In genomic region chr17:63928172-63928666, GRCh38 we compare ENCODE assay signal across 16 cellular contexts. TPM values are rescaled to one million over a fixed set of nuclear protein-coding genes. Genes with fewer than 3 reads are reported as not detected.
A peak's percentile ranks its signal among the peaks of the same experiment; 100 is the strongest.
DNase-seq lines count a peak whose midpoint lies in the region; ATAC-seq, FAIRE-seq and TF ChIP-seq lines count a peak whose summit lies in the region.
"Had no signal": no experiment of that assay in that cellular context is flagged by ENCODE, and none has a peak within 500 bp of the region (broad histone marks: within the 10 kb centered on the region; RNA-seq: fewer than 3 reads in every experiment).

No MANE protein-coding gene starts in this region.

- in situ Hi-C loops in G401 (cut with HindIII; ENCODE audit: low sequenced_read_pairs) = no loop called here

- no peak overlapping the region for H2AFZ ChIP-seq in OCI-LY7 (ENCODE audit: low read length)
- H2AFZ ChIP-seq: GM23248 had no signal

- H3K27me3 ChIP-seq in BLaER1 (no peaks in the 10 kb centered on the region), upper lobe of right lung (no peaks in the 10 kb centered on the region), ovary (no peaks in the 10 kb centered on the region)
- H3K27me3 ChIP-seq: MG63 had no signal

- H3K4me3 Mint-ChIP-seq in memory B cell = peak overlapping the region; percentile 100

- no peak for TF ChIP-seq CTCF in OCI-LY7 (conservative IDR thresholded peaks at IDR 0.05; ENCODE audit: low read length)
- TF ChIP-seq CTCF in upper lobe of right lung (IDR thresholded peaks at IDR 0.05) = no peak
- TF ChIP-seq CTCF in ovary (IDR thresholded peaks at IDR 0.05) = no peak

- peak overlapping the region; percentile 90 for H3K4me3 ChIP-seq in BLaER1
- peak overlapping the region; percentile 98 for H3K4me3 ChIP-seq in OCI-LY7 (ENCODE audit: low read depth, low read length, poor library complexity, severe bottlenecking)
- H3K4me3 ChIP-seq in upper lobe of right lung = no peak overlapping the region
- H3K4me3 ChIP-seq in ovary = no peak overlapping the region
- H3K4me3 ChIP-seq: GM23248, MG63 had no signal

- peak overlapping the region; percentile 41 for H3K27ac Mint-ChIP-seq in memory B cell
- H3K27ac Mint-ChIP-seq: CD4-positive, CD25-positive, alpha-beta regulatory T cell had no signal

- DNase-seq in GM12891 (ENCODE audit: insufficient read length, low spot score) (no peak), OCI-LY7 (ENCODE audit: low spot score) (peak; percentile 65), memory B cell (ENCODE audit: low spot score in 2 of 2) (no peak), upper lobe of right lung (no peak), G401 (ENCODE audit: low spot score) (no peak), ovary (no peak)
- DNase-seq: CD4-positive, CD25-positive, alpha-beta regulatory T cell; DMS53; GM23248; MG63; NCI-H1092; NCI-H510A treated with DMSO at 0.1 percent for 48 hours; SIG-M5 had no signal

- H3K4me1 ChIP-seq in BLaER1 (peaks cover 88% of the 10 kb centered on the region), OCI-LY7 (ENCODE audit: insufficient read depth, low read length, poor library complexity, severe bottlenecking) (peaks cover 75% of the 10 kb centered on the region), upper lobe of right lung (peaks cover 5% of the 10 kb centered on the region), ovary (ENCODE audit: insufficient read depth) (no peaks in the 10 kb centered on the region)

- H3K36me3 ChIP-seq in BLaER1 (peaks cover 30% of the 10 kb centered on the region), OCI-LY7 (ENCODE audit: insufficient read depth, low read length) (peaks cover 56% of the 10 kb centered on the region), upper lobe of right lung (no peaks in the 10 kb centered on the region), ovary (no peaks in the 10 kb centered on the region)
- H3K36me3 ChIP-seq: MG63 had no signal

- CTCF ChIA-PET in OCI-LY7 (lab: Charles Lee; ENCODE audit: unreplicated experiment) = interaction anchor here (0.6 to 1.9 kb wide), 5 partner anchors 9 to 515 kb away, joined by 3 to 8 read pairs (median 5); partner anchors contain the start of gene ICAM2

- peaks cover 39% of the 10 kb centered on the region for H4K20me1 ChIP-seq in BLaER1
- H4K20me1 ChIP-seq in OCI-LY7 (ENCODE audit: insufficient read depth, low read length) = peaks cover 17% of the 10 kb centered on the region

- no peaks in the 10 kb centered on the region for H3K9me3 Mint-ChIP-seq in memory B cell
- H3K9me3 Mint-ChIP-seq: CD4-positive, CD25-positive, alpha-beta regulatory T cell had no signal

- peak overlapping the region; percentile 94 for H3K9ac ChIP-seq in BLaER1
- H3K9ac ChIP-seq: GM23248 had no signal

- H3K4me2 ChIP-seq in BLaER1 = peak overlapping the region; percentile 99
- peak overlapping the region; percentile 95 for H3K4me2 ChIP-seq in OCI-LY7 (ENCODE audit: low read length)

- no peak for TF ChIP-seq EP300 in ovary (IDR thresholded peaks at IDR 0.05)

- no peaks in the 10 kb centered on the region for H3K27me3 Mint-ChIP-seq in memory B cell
- H3K27me3 Mint-ChIP-seq: CD4-positive, CD25-positive, alpha-beta regulatory T cell had no signal

- H3K36me3 Mint-ChIP-seq in memory B cell = peaks cover 31% of the 10 kb centered on the region
- H3K36me3 Mint-ChIP-seq: CD4-positive, CD25-positive, alpha-beta regulatory T cell had no signal

- H3K27ac ChIP-seq in BLaER1 (peak overlapping the region; percentile 97), OCI-LY7 (ENCODE audit: low read depth, low read length, poor library complexity, severe bottlenecking) (peak overlapping the region; percentile 99), upper lobe of right lung (no peak overlapping the region), ovary (no peak overlapping the region)
- H3K27ac ChIP-seq: GM23248 had no signal

- ATAC-seq in memory B cell (ENCODE audit: low read depth) = no peak
- ATAC-seq in upper lobe of right lung = no peak
- no peak for ATAC-seq in HG03175 (IDR thresholded peaks at IDR 0.05; ENCODE audit: unreplicated experiment)

- H3K9me2 ChIP-seq in OCI-LY7 (ENCODE audit: insufficient read depth, low read length) = no peaks in the 10 kb centered on the region

- H3K9me3 ChIP-seq in BLaER1 (no peaks in the 10 kb centered on the region), OCI-LY7 (ENCODE audit: low read length) (no peaks in the 10 kb centered on the region), upper lobe of right lung (no peaks in the 10 kb centered on the region), ovary (no peaks in the 10 kb centered on the region)
- H3K9me3 ChIP-seq: MG63 had no signal

- FAIRE-seq in GM12891 (lab: Jason Lieb, UNC) = peak; percentile 50
- FAIRE-seq: RCC 7860 had no signal

- peaks cover 48% of the 10 kb centered on the region for H3K4me1 Mint-ChIP-seq in memory B cell

- BruUV-seq in OCI-LY7 (replicated peaks; lab: Mats Ljungman, UMichigan) = no TSS peak

- intact Hi-C loops in OCI-LY7 (cut with micrococcal nuclease; ENCODE audit: unreplicated experiment) (loop anchor here (1.0 to 5.0 kb wide), 2 partner anchors 9 to 569 kb away; partner anchors contain the start of gene POLG2), upper lobe of right lung (cut with DNase I) (no loop called here), ovary (cut with DNase I) (loop anchor here in 1 of 4 donors (10.0 kb wide), 1 partner anchor 97 kb away; the partner anchor contains the start of gene ICAM2)

- POLR2A ChIA-PET in OCI-LY7 (lab: Charles Lee) = interaction anchor here (0.7 to 1.2 kb wide), 5 partner anchors 8 to 346 kb away, joined by 3 to 8 read pairs (median 4); partner anchors contain the start of gene ICAM2

- TF ChIP-seq POLR2A in GM12891 (IDR thresholded peaks at IDR 0.05; ENCODE audit: low read depth, low read length) = no peak
- TF ChIP-seq POLR2A in ovary (IDR thresholded peaks at IDR 0.05) = no peak

- 89 to 96% (median 90%) methylated on average over 10 of the region's 10 CpGs for WGBS in ovary, 3 donors

- H3K79me2 ChIP-seq in OCI-LY7 (ENCODE audit: insufficient read depth, low read depth, low read length) = peaks cover 42% of the 10 kb centered on the region

TF ChIP-seq in GM12891, 5 proteins besides CTCF, POLR2A, EP300 and RAD21:
- no peak for TF ChIP-seq PAX5 (IDR thresholded peaks at IDR 0.05; ENCODE audit: insufficient read depth, low read length, severe bottlenecking)
- no peak for TF ChIP-seq POLR2AphosphoS5 (IDR thresholded peaks at IDR 0.05; ENCODE audit: low read depth, low read length)
- TF ChIP-seq TAF1 (IDR thresholded peaks at IDR 0.05; ENCODE audit: low read depth, low read length) = no peak
- no peak for TF ChIP-seq SPI1 (IDR thresholded peaks at IDR 0.05; ENCODE audit: low read depth, low read length)
- no peak for TF ChIP-seq POU2F2 (IDR thresholded peaks at IDR 0.05; ENCODE audit: low read depth, low read length)

RNA-seq across cellular contexts. Expression of gene CD79B, which starts 3.9 kb away (rescaled TPM):
- 62.7 TPM for polyA plus RNA-seq in GM12891 (2012; ENCODE audit: low read depth, missing spikeins)
- total RNA-seq in OCI-LY7 (2014; rRNA removed; shearing (Covaris generic)) = 743 and 751 TPM in 2 replicates
- total RNA-seq in OCI-LY7 (2022) (457 and 479 TPM in 2 replicates), upper lobe of right lung (4.7 TPM), ovary (1 to 10 TPM in 3 of 7 donors, under 1 TPM in 4; 0.48 to 2.0 (median 0.92) TPM)
- total RNA-seq in G401 (2014; rRNA removed; shearing (Covaris generic)) = 1.3 TPM in 1 of 2 replicates, not detected in the other
- polyA plus RNA-seq in ovary = 1 to 10 TPM in 1 of 2 donors, under 1 TPM in 1; 0.77 to 2.0 TPM
- total RNA-seq: GM23248 had no signal
- polyA plus RNA-seq: GM23248 had no signal

RNA-seq across cellular contexts. Expression of gene GH1, which starts 9.6 kb away (rescaled TPM):
- 0.17 TPM for polyA plus RNA-seq in GM12891 (2012; ENCODE audit: low read depth, missing spikeins)
- total RNA-seq in OCI-LY7 (2014; rRNA removed; shearing (Covaris generic)) = 0.21 and 4.3 TPM in 2 replicates
- total RNA-seq in OCI-LY7 (2022) = 0.96 TPM in 1 of 2 replicates, not detected in the other
- total RNA-seq in upper lobe of right lung = not detected
- total RNA-seq in G401 (2014; rRNA removed; shearing (Covaris generic)) = not detected in 2 replicates
- total RNA-seq in ovary = not detected
- polyA plus RNA-seq in ovary = not detected
- total RNA-seq: CD4-positive, CD25-positive, alpha-beta regulatory T cell; GM23248 had no signal
- polyA plus RNA-seq: GM23248 had no signal

RNA-seq across cellular contexts. Expression of gene CSHL1, which starts 17.2 kb away (rescaled TPM):
- not detected for polyA plus RNA-seq in GM12891 (2012; ENCODE audit: low read depth, missing spikeins)
- total RNA-seq in OCI-LY7 (2014; rRNA removed; shearing (Covaris generic)) = not detected in 2 replicates
- not detected in 2 replicates for total RNA-seq in OCI-LY7 (2022)
- not detected for total RNA-seq in upper lobe of right lung
- not detected in 2 replicates for total RNA-seq in G401 (2014; rRNA removed; shearing (Covaris generic))
- total RNA-seq in ovary = not detected
- polyA plus RNA-seq in ovary = not detected
- total RNA-seq: CD4-positive, CD25-positive, alpha-beta regulatory T cell; GM23248 had no signal
- polyA plus RNA-seq: CD4-positive, CD25-positive, alpha-beta regulatory T cell; GM23248 had no signal

RNA-seq across cellular contexts. Expression of gene CSH1, which starts 31.8 kb away (rescaled TPM):
- polyA plus RNA-seq in GM12891 (2012; ENCODE audit: low read depth, missing spikeins) = not detected
- total RNA-seq in OCI-LY7 (2014; rRNA removed; shearing (Covaris generic)) = not detected in 2 replicates
- not detected in 2 replicates for total RNA-seq in OCI-LY7 (2022)
- not detected for total RNA-seq in upper lobe of right lung
- not detected in 2 replicates for total RNA-seq in G401 (2014; rRNA removed; shearing (Covaris generic))
- total RNA-seq in ovary = not detected
- polyA plus RNA-seq in ovary = not detected
- total RNA-seq: GM23248 had no signal
- polyA plus RNA-seq: CD4-positive, CD25-positive, alpha-beta regulatory T cell; GM23248 had no signal

RNA-seq across cellular contexts. Expression of gene SCN4A, which starts 44.5 kb away (rescaled TPM):
- 0.19 TPM for polyA plus RNA-seq in GM12891 (2012; ENCODE audit: low read depth, missing spikeins)
- 3.0 and 6.4 TPM in 2 replicates for total RNA-seq in OCI-LY7 (2014; rRNA removed; shearing (Covaris generic))
- 9.0 and 11.9 TPM in 2 replicates for total RNA-seq in OCI-LY7 (2022)
- total RNA-seq in upper lobe of right lung = not detected
- not detected in 2 replicates for total RNA-seq in G401 (2014; rRNA removed; shearing (Covaris generic))
- 1 to 10 TPM in 1 of 7 donors, under 1 TPM in 5, not detected in 1; 0.27 to 2.5 (median 0.60) TPM for total RNA-seq in ovary
- under 1 TPM; 0.67 to 0.75 TPM for polyA plus RNA-seq in ovary
- total RNA-seq: CD4-positive, CD25-positive, alpha-beta regulatory T cell; GM23248 had no signal
- polyA plus RNA-seq: CD4-positive, CD25-positive, alpha-beta regulatory T cell; GM23248 had no signal

Comparison
In these comparisons a context has a peak if more than half of its experiments do, and no peak if none do; other contexts are left out.
1. H3K27ac ChIP-seq: peak in BLaER1 (single experiment) and OCI-LY7 (single experiment); none in upper lobe of right lung (single experiment) and ovary (0 of 2).
2. H3K4me3 ChIP-seq: peak in BLaER1 (single experiment) and OCI-LY7 (single experiment); none in upper lobe of right lung (single experiment) and ovary (single experiment).
3. RNA of gene CD79B, which starts 3.9 kb away (total RNA-seq): 457 to 751 TPM in OCI-LY7; 4.7 TPM in upper lobe of right lung (single experiment), 1.3 TPM in G401 and 0.48 to 2.0 TPM in ovary; every median in the first group is over 10 times any median in the second.